Comparison of ENCODE assay signal across 8 cellular contexts in the genomic region with DNA sequence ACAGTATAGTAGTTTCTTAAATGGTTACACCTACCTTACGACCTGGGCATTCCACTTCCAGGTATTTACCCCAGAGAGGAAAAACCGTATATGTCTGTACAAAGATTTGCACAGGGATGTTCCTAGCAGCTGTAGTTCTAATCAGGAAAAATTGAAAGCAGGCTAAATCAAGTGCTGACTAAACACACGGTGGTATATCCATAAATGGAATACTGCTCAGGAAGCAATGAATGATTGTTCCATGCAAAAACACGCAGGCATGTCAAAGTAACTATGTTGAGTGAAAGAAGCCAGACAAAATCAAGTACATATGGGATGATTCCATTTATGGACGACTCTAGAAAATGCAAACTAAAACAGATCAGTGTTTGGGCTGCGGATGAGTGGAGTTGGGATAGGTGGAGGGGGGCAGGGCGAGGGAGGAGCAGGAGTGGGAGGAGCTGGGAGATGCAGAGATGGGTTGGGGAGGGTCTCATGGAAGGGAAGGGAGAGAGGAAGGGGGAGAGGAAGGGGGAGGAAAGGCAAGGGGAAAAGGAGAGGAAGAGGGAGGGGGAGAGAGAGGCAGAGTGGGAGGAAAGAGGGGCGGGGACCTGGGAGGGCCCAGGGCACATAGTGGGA. TPM values are rescaled to one million over a fixed set of nuclear protein-coding genes. Genes with fewer than 3 reads are reported as not detected.
DNase-seq lines count a peak whose midpoint lies in the region; TF ChIP-seq lines count a peak whose summit lies in the region.

No MANE protein-coding gene starts in this region.

- no peak overlapping the region for H3K4me2 ChIP-seq in Karpas-422 (ENCODE audit: low read depth, low read length, poor library complexity, severe bottlenecking)

- TF ChIP-seq CTCF in AG04450 (IDR thresholded peaks at IDR 0.05; ENCODE audit: low read depth, low read length) (no peak), choroid plexus epithelial cell (conservative IDR thresholded peaks at IDR 0.05; ENCODE audit: low read depth, low read length) (no peak), nephron (IDR thresholded peaks at IDR 0.05; ENCODE audit: unreplicated experiment in 3 of 3) (no peak)

- no peak overlapping the region for H3K9ac ChIP-seq in Karpas-422 (ENCODE audit: low read length)

- peaks cover 40% of the 10 kb centered on the region for H3K9me3 Mint-ChIP-seq in nephron

- CTCF ChIA-PET in AG04450 (lab: Charles Lee) = interaction anchor here (0.6 kb wide), 1 partner anchor 899 kb away, joined by 3 read pairs; no protein-coding TSS in a partner anchor

- peak overlapping the region; percentile 84 to 98 (median 91) for H3K4me3 Mint-ChIP-seq in nephron

- no peaks in the 10 kb centered on the region for H3K36me3 ChIP-seq in Karpas-422 (ENCODE audit: insufficient read depth, low read length)

- no peak for DNase-seq in AG04450 (ENCODE audit: low read depth, low spot score)
- DNase-seq in Karpas-422 = peak; percentile 43
- no peak for DNase-seq in choroid plexus epithelial cell (ENCODE audit: low read depth)
- DNase-seq in HK-2 (ENCODE audit: unreplicated experiment) = no peak
- no peak for DNase-seq in COLO668 (lab: John Stamatoyannopoulos, UW; ENCODE audit: unreplicated experiment)
- DNase-seq in activated gamma-delta T cell treated with Interleukin-2 at 50 U/mL for 16 hours = no peak
- no peak for DNase-seq in erythroblast (lab: John Stamatoyannopoulos, UW)

- H3K9me3 ChIP-seq in AG04450 (ENCODE audit: control insufficient read depth, insufficient read depth, low read length) (no peaks in the 10 kb centered on the region), Karpas-422 (ENCODE audit: low read length) (no peaks in the 10 kb centered on the region)

- peak overlapping the region; percentile 75 to 100 (median 95) for H3K27ac Mint-ChIP-seq in nephron

- no peak overlapping the region for H2AFZ ChIP-seq in Karpas-422 (ENCODE audit: low read length)

- H3K4me1 Mint-ChIP-seq in nephron = peaks cover 30% of the 10 kb centered on the region

- peaks cover 15% of the 10 kb centered on the region for H3K4me1 ChIP-seq in Karpas-422 (ENCODE audit: low read length)

- POLR2A ChIA-PET in AG04450 (lab: Yijun Ruan, JAX) = interaction anchor here (0.6 kb wide), 1 partner anchor 83 kb away, joined by 7 read pairs; no protein-coding TSS in a partner anchor

- H3K27me3 Mint-ChIP-seq in nephron (ENCODE audit: low read depth) = no peaks in the 10 kb centered on the region

- TF ChIP-seq POLR2A in erythroblast (IDR thresholded peaks at IDR 0.05; ENCODE audit: low read length) = no peak

- H3K79me2 ChIP-seq in Karpas-422 (ENCODE audit: low read length) = no peaks in the 10 kb centered on the region

- H4K20me1 ChIP-seq in Karpas-422 (ENCODE audit: insufficient read depth, low read depth, low read length) = peaks cover 8% of the 10 kb centered on the region; the same call in 1 of the 2 replicates

- peak overlapping the region; percentile 48 for H3K4me3 ChIP-seq in AG04450 (ENCODE audit: low read depth, low read length)
- no peak overlapping the region for H3K4me3 ChIP-seq in Karpas-422 (ENCODE audit: low read length)
- peak overlapping the region; percentile 69 for H3K4me3 ChIP-seq in choroid plexus epithelial cell (ENCODE audit: low read depth, low read length)

- H3K36me3 Mint-ChIP-seq in nephron (ENCODE audit: low read depth) = peaks cover 26% of the 10 kb centered on the region

- H3K27ac ChIP-seq in AG04450 (ENCODE audit: low read depth, low read length) (no peak overlapping the region), Karpas-422 (ENCODE audit: low read length) (no peak overlapping the region)

- H3K27me3 ChIP-seq in AG04450 (ENCODE audit: control insufficient read depth, insufficient read depth, low read length) = peaks cover 3% of the 10 kb centered on the region
- no peaks in the 10 kb centered on the region for H3K27me3 ChIP-seq in Karpas-422 (ENCODE audit: low read length)

- no peaks in the 10 kb centered on the region for H3K9me2 ChIP-seq in Karpas-422 (replicated peaks; ENCODE audit: insufficient read depth, low read length)

RNA-seq across cellular contexts. Expression of gene MSRB2, which starts 0.5 kb away (rescaled TPM):
- polyA plus RNA-seq in AG04450 (2011; rRNA removed) = 56.5 and 63.0 TPM in 2 replicates
- polyA minus RNA-seq in AG04450 (2011; rRNA and poly(A)+ RNA removed) = 20.8 and 23.7 TPM in 2 replicates
- 9.7 and 12.3 TPM in 2 replicates for total RNA-seq in Karpas-422 (2014; rRNA removed; shearing (Covaris generic); ENCODE audit: low replicate concordance)
